In the genomic region with DNA sequence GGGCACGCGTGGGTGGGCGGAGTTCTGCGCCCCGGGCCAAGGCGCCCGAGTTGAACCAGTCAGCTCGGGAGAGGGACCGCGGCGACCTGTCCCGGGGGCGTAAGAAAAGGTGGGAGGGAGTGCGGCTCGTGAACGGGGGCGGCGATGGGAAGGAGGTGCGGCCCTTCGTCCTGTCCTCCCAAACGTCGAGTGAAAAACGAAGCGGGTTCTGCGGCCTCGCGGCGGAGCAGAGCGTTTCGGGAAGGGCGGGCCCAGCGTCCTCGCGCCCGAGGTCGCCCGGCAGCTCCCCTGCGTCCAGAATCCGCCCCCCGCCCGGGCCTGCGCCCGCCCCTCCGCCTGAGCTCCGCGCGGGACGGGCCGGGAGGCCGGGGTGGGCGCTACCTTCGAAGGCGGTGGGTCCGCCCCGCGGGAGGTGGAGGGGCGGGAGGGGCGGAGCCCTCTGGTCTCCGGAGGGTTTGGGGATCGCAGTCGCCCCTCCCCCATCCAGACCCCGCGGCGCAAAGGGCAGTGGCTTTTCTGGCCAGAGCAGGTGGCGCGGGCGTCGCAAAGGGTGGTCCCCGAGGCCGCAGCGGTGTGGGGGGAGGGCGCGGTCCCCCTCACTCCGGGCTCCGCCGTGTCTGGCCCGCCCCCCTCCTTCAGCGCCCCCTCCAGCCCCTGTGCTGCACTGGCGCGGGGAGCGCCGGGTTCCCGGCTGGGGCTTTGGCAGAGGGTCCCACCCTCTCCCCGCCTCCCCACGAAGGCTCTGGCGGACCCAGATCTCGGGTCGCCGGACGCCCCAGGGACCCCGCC, we compare ENCODE assay signal across 6 cellular contexts. TPM values are rescaled to one million over a fixed set of nuclear protein-coding genes. Genes with fewer than 3 reads are reported as not detected.
A peak's percentile ranks its signal among the peaks of the same experiment; 100 is the strongest.
DNase-seq lines count a peak whose midpoint lies in the region; ATAC-seq and TF ChIP-seq lines count a peak whose summit lies in the region.

No MANE protein-coding gene starts in this region.

- no peak for ATAC-seq in GM18868 (IDR thresholded peaks at IDR 0.05; ENCODE audit: unreplicated experiment)

- H3K4me3 Mint-ChIP-seq in glutamatergic neuron (ENCODE audit: unreplicated experiment), result peak overlapping the region; percentile 97

- peaks cover 14% of the 10 kb centered on the region for H3K4me1 Mint-ChIP-seq in glutamatergic neuron (ENCODE audit: low read depth, unreplicated experiment)

- H3K27ac Mint-ChIP-seq in glutamatergic neuron (ENCODE audit: unreplicated experiment), result no peak overlapping the region

- peaks cover 8% of the 10 kb centered on the region for H3K9me3 Mint-ChIP-seq in glutamatergic neuron (ENCODE audit: unreplicated experiment)

- peak; percentile 19 for TF ChIP-seq CTCF in glutamatergic neuron (IDR thresholded peaks at IDR 0.05; ENCODE audit: partially characterized antibody, unreplicated experiment)

- peak; percentile 48 for DNase-seq in GDM1 (lab: John Stamatoyannopoulos, UW)
- DNase-seq in T-helper 9 cell, result peak; percentile 41
- DNase-seq in glutamatergic neuron, result peak; percentile 88
- DNase-seq in stimulated activated naive CD4-positive, alpha-beta T cell treated with Interleukin-2 at 50 U/mL for 16 hours (lab: John Stamatoyannopoulos, UW), result peak; percentile 50
- DNase-seq in NK-92 (lab: John Stamatoyannopoulos, UW; ENCODE audit: unreplicated experiment), result no peak

- H3K36me3 Mint-ChIP-seq in glutamatergic neuron (ENCODE audit: unreplicated experiment), result no peaks in the 10 kb centered on the region

- H3K27me3 Mint-ChIP-seq in glutamatergic neuron (ENCODE audit: unreplicated experiment), result peaks cover 9% of the 10 kb centered on the region

RNA-seq across cellular contexts. Expression of a gene that starts 0.8 kb away (rescaled TPM):
- 459 TPM for total RNA-seq in glutamatergic neuron (ENCODE audit: unreplicated experiment)

RNA-seq across cellular contexts. Expression of a gene that starts 5.7 kb away (rescaled TPM):
- total RNA-seq in glutamatergic neuron (ENCODE audit: unreplicated experiment), result 36.3 TPM

RNA-seq across cellular contexts. Expression of a gene that starts 25.5 kb away (rescaled TPM):
- 12.8 TPM for total RNA-seq in glutamatergic neuron (ENCODE audit: unreplicated experiment)

RNA-seq across cellular contexts. Expression of a gene that starts 44.1 kb away (rescaled TPM):
- total RNA-seq in glutamatergic neuron (ENCODE audit: unreplicated experiment), result not detected

RNA-seq across cellular contexts. Expression of a gene that starts 55.4 kb away (rescaled TPM):
- 51.9 TPM for total RNA-seq in glutamatergic neuron (ENCODE audit: unreplicated experiment)
